28 cellular contexts compared by ENCODE assay signal in the genomic region with DNA sequence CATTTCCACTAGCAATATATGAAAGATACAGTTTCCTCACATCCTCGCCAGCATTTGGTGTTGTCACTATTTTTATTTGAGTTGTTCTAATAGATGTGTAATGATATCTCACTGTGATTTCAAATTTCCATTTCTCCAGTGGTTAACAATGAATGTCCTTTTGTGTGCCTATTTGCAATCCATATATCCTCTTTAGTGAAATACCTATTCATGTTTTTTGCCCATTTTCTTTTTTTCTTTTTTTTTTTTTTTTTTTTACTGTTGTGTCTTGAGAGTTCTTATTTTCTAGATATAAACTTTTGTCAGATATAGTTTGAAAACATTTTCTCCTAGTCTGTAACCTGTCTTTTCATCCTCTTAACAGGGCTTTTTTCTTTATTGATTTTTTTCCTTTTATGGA.
"Had no signal": no experiment of that assay in that cellular context is flagged by ENCODE, and none has a peak within 500 bp of the region (broad histone marks: within the 10 kb centered on the region; RNA-seq: fewer than 3 reads in every experiment).

No MANE protein-coding gene starts in this region.

- H3K36me3 ChIP-seq: colonic mucosa, esophagus muscularis mucosa, esophagus squamous epithelium, gastrocnemius medialis, gastroesophageal sphincter, heart left ventricle, heart right ventricle had no signal

- H2AFZ ChIP-seq: hepatocyte had no signal

- H3K9me3 ChIP-seq: colonic mucosa, esophagus squamous epithelium had no signal

- H3K27me3 ChIP-seq: colonic mucosa, esophagus muscularis mucosa, foreskin keratinocyte, hepatocyte had no signal

- H3K4me3 ChIP-seq: colonic mucosa, coronary artery, dorsolateral prefrontal cortex, esophagus muscularis mucosa, esophagus squamous epithelium, gastrocnemius medialis, gastroesophageal sphincter, heart left ventricle, heart right ventricle, hepatocyte had no signal

- DNase-seq: colonic mucosa; cortex of kidney; dermis blood vessel endothelial cell; dorsolateral prefrontal cortex; effector CD4-positive, alpha-beta T cell; effector CD8-positive, alpha-beta T cell; effector memory CD4-positive, alpha-beta T cell; effector memory CD8-positive, alpha-beta T cell; endodermal cell; erythroblast; esophagus squamous epithelium; foreskin fibroblast; foreskin keratinocyte; foreskin melanocyte; gastrocnemius medialis; glutamatergic neuron; head of caudate nucleus; heart left ventricle; heart right ventricle had no signal

- H3K4me2 ChIP-seq: hepatocyte had no signal

- H3K79me2 ChIP-seq: hepatocyte had no signal

- H3K27ac ChIP-seq: colonic mucosa, coronary artery, dorsolateral prefrontal cortex, epithelial cell of prostate, esophagus muscularis mucosa, esophagus squamous epithelium, foreskin keratinocyte, gastrocnemius medialis, gastroesophageal sphincter, heart left ventricle, heart right ventricle, hepatocyte had no signal

- ATAC-seq: effector memory CD8-positive, alpha-beta T cell; esophagus mucosa; foreskin keratinocyte; gastrocnemius medialis; gastroesophageal sphincter; heart left ventricle; heart right ventricle had no signal

- H3K4me1 ChIP-seq: colonic mucosa, gastrocnemius medialis had no signal

- FAIRE-seq: endometrium, endothelial cell of umbilical vein, frontal cortex had no signal
